ENCODE assay signal across 8 cellular contexts in the genomic region with DNA sequence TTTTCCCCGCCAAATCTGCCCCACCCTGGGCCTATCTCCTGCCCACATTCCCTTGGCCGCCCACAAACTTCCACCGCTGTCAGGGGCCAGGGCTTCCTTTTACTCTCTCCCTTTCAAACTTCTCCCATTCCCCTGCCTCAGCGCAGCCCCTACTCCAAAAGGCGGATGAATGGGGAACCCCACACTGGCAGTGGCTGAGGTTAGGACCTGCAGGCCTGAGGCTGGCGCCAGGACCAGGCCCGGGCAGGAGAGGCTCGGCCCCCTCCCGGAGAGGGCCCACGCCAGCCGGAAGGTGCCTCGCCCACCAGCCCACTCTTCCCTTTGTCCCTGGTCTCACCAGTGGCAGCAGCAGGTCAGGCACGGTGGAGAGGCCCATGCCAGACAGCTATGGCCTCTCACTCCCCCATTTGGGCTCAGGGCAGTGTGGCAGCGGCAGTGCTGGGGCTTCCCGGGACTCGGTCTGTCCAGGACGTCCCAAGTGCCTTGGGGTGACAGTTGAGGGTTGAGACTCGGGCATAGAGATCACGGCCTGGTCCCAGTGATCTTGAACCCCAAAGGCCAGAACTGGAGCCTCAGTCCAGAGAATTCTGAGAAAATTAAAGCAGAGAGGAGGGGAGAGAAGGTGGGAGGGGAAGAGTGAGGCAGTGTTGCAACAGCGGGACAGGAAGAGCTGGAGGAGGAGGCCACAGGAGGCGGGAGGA. TPM values are rescaled to one million over a fixed set of nuclear protein-coding genes. Genes with fewer than 3 reads are reported as not detected.
A peak's percentile ranks its signal among the peaks of the same experiment; 100 is the strongest.
DNase-seq lines count a peak whose midpoint lies in the region; ATAC-seq, FAIRE-seq and TF ChIP-seq lines count a peak whose summit lies in the region.

Gene TNFRSF1A (minus strand): TSS at position 638 of the 701 bp plus-strand sequence. CDS start 262 bp downstream, at position 376.

- H3K27ac ChIP-seq in heart left ventricle (peak within 1 kb of the TSS; percentile 90 to 100 (median 98)), pancreas (peak within 1 kb of the TSS; percentile 69 to 99 (median 88))

- peak within 1 kb of the TSS; percentile 100 for H3K9ac ChIP-seq in adipocyte (ENCODE audit: low read length)

- peak in 1 of 2 donors; percentile 61 for TF ChIP-seq POLR2A in heart left ventricle (IDR thresholded peaks at IDR 0.05)

- H3K36me3 ChIP-seq in adipocyte (ENCODE audit: control insufficient read depth, insufficient read depth, low read length, severe bottlenecking) = peaks cover 9% of the 10 kb centered on the region
- peaks cover 0 to 12% (median 0%) of the 10 kb centered on the region in 9 donors for H3K36me3 ChIP-seq in heart left ventricle
- no peaks in the 10 kb centered on the region for H3K36me3 ChIP-seq in pancreas

- peak within 1 kb of the TSS; percentile 96 for H3K4me3 ChIP-seq in adipocyte (ENCODE audit: low read length)
- H3K4me3 ChIP-seq in heart left ventricle = peak within 1 kb of the TSS; percentile 69 to 100 (median 84)
- H3K4me3 ChIP-seq in pancreas = peak within 1 kb of the TSS; percentile 67 to 90 (median 81)

- no peaks in the 10 kb centered on the region for H3K9me3 ChIP-seq in adipocyte (ENCODE audit: control insufficient read depth, low read length)
- no peaks in the 10 kb centered on the region for H3K9me3 ChIP-seq in heart left ventricle
- H3K9me3 ChIP-seq in pancreas = no peaks in the 10 kb centered on the region

- DNase-seq in stimulated activated CD4-positive, alpha-beta T cell treated with anti-CD3 and anti-CD28 coated beads, Interleukin-12 subunit alpha, Interleukin-12 subunit beta, amount 100 ng/mL, for 24 hours (ENCODE audit: low read depth in 2 of 2) = peak; percentile 25 to 53
- no peak for DNase-seq in stimulated activated CD4-positive, alpha-beta T cell treated with anti-CD3 and anti-CD28 coated beads, Interleukin-2, amount 100 ng/mL, for 48 hours
- DNase-seq in adipocyte (ENCODE audit: low read depth) (peak; percentile 92), heart left ventricle (peak; percentile 82 to 87 (median 82)), pancreas (peak in 5 of 6 donors; percentile 64 to 80 (median 70))
- no peak for DNase-seq in effector CD8-positive, alpha-beta T cell (lab: John Stamatoyannopoulos, UW)

- TF ChIP-seq CTCF in heart left ventricle (IDR thresholded peaks at IDR 0.05) = no peak
- TF ChIP-seq CTCF in pancreas (IDR thresholded peaks at IDR 0.05) = no peak

- 0 to 2% (median 1%) methylated on average over 16 to 21 of the region's 21 CpGs for WGBS in heart left ventricle, 4 donors
- WGBS in pancreas, 2 donors = 0% methylated on average over 21 of the region's 21 CpGs

- peak; percentile 68 to 84 (median 84) for ATAC-seq in heart left ventricle
- ATAC-seq in pancreas = peak; percentile 80 to 89 (median 84)
- ATAC-seq in HG03196 (IDR thresholded peaks at IDR 0.05; ENCODE audit: unreplicated experiment) = no peak

- H3K4me1 ChIP-seq in adipocyte (ENCODE audit: control insufficient read depth, insufficient read depth, low read length) (peaks cover 60% of the 10 kb centered on the region), heart left ventricle (peaks cover 0 to 74% (median 63%) of the 10 kb centered on the region in 12 donors), pancreas (peaks cover 23 to 54% (median 30%) of the 10 kb centered on the region in 3 donors)

- H3K27me3 ChIP-seq in adipocyte (replicated peaks; ENCODE audit: control insufficient read depth, insufficient read depth, low read length) = no peaks in the 10 kb centered on the region
- H3K27me3 ChIP-seq in heart left ventricle = no peaks in the 10 kb centered on the region
- no peaks in the 10 kb centered on the region for H3K27me3 ChIP-seq in pancreas

- intact Hi-C loops in heart left ventricle (cut with DNase I) = loop anchor here in 5 of 10 donors (2.0 to 10.0 kb wide), 4 partner anchors 21 to 213 kb away; partner anchors contain the start of genes LTBR (in 2 of the 5) and IFFO1 (in 1 of the 5)
- intact Hi-C loops in pancreas (cut with DNase I) = no loop called here

- no peak for FAIRE-seq in pancreas (lab: Jason Lieb, UNC)

TF ChIP-seq in PFSK-1, 5 proteins besides CTCF, POLR2A, EP300 and RAD21:
- TF ChIP-seq POLR2AphosphoS5 (IDR thresholded peaks at IDR 0.05; ENCODE audit: low read depth, low read length) (peak; percentile 91), FOXP2 (optimal IDR thresholded peaks at IDR 0.05; ENCODE audit: borderline replicate concordance, extremely low read depth, extremely low read length, insufficient read depth) (no peak), SIN3A (IDR thresholded peaks at IDR 0.05; ENCODE audit: borderline replicate concordance, insufficient read depth, low read length) (peak; percentile 92; the same call in 1 of the 2 replicates), TAF1 (IDR thresholded peaks at IDR 0.05; ENCODE audit: borderline replicate concordance, insufficient read depth, low read length) (peak; percentile 87; the same call in 1 of the 2 replicates)
- TF ChIP-seq, protein P1, sequence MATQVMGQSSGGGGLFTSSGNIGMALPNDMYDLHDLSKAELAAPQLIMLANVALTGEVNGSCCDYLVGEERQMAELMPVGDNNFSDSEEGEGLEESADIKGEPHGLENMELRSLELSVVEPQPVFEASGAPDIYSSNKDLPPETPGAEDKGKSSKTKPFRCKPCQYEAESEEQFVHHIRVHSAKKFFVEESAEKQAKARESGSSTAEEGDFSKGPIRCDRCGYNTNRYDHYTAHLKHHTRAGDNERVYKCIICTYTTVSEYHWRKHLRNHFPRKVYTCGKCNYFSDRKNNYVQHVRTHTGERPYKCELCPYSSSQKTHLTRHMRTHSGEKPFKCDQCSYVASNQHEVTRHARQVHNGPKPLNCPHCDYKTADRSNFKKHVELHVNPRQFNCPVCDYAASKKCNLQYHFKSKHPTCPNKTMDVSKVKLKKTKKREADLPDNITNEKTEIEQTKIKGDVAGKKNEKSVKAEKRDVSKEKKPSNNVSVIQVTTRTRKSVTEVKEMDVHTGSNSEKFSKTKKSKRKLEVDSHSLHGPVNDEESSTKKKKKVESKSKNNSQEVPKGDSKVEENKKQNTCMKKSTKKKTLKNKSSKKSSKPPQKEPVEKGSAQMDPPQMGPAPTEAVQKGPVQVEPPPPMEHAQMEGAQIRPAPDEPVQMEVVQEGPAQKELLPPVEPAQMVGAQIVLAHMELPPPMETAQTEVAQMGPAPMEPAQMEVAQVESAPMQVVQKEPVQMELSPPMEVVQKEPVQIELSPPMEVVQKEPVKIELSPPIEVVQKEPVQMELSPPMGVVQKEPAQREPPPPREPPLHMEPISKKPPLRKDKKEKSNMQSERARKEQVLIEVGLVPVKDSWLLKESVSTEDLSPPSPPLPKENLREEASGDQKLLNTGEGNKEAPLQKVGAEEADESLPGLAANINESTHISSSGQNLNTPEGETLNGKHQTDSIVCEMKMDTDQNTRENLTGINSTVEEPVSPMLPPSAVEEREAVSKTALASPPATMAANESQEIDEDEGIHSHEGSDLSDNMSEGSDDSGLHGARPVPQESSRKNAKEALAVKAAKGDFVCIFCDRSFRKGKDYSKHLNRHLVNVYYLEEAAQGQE (IDR thresholded peaks at IDR 0.05; ENCODE audit: insufficient read depth in 1 of 2, low read depth in 2 of 2, low read length in 2 of 2) = peak in 1 of 2 experiments; percentile 64; a peak in 2 of 4 replicates

RNA-seq across cellular contexts. Expression of gene TNFRSF1A, which starts in this region (rescaled TPM):
- polyA plus RNA-seq in PFSK-1 (2012; ENCODE audit: insufficient read length, low read depth) = 132 TPM
- 100 to 1,000 TPM in 2 of 9 donors, 10 to 100 TPM in 7; 37.2 to 141 (median 54.2) TPM for total RNA-seq in heart left ventricle
- polyA plus RNA-seq in heart left ventricle = 10 to 100 TPM; 23.7 to 91.8 TPM
- total RNA-seq in pancreas = 10 to 100 TPM; 23.5 to 68.1 (median 36.6) TPM
- 10 to 100 TPM; 34.2 to 43.6 TPM for polyA plus RNA-seq in pancreas

Comparison
In these comparisons a context has a peak if more than half of its experiments do, and no peak if none do; other contexts are left out.
1. DNase-seq: peak in stimulated activated CD4-positive, alpha-beta T cell treated with anti-CD3 and anti-CD28 coated beads, Interleukin-12 subunit alpha, Interleukin-12 subunit beta, amount 100 ng/mL, for 24 hours (2 of 2), adipocyte (single experiment), heart left ventricle (5 of 5) and pancreas (5 of 6); none in stimulated activated CD4-positive, alpha-beta T cell treated with anti-CD3 and anti-CD28 coated beads, Interleukin-2, amount 100 ng/mL, for 48 hours (0 of 2) and effector CD8-positive, alpha-beta T cell (single experiment).
2. Peak in every context shown above with its lines, with median percentiles within 50 percentile points of each other: H3K4me3 ChIP-seq.